ENCODE assay signal across 25 cellular contexts in genomic region chr16:11030990-11031510, GRCh38.
DNase-seq lines count a peak whose midpoint lies in the region; ATAC-seq and TF ChIP-seq lines count a peak whose summit lies in the region.
"Had no signal": no experiment of that assay in that cellular context is flagged by ENCODE, and none has a peak within 500 bp of the region (broad histone marks: within the 10 kb centered on the region; RNA-seq: fewer than 3 reads in every experiment).

No MANE protein-coding gene starts in this region.

- no peaks in the 10 kb centered on the region for H4K20me1 ChIP-seq in PC-3 (ENCODE audit: low read length)

- H3K36me3 ChIP-seq in PC-3 (ENCODE audit: low read depth, low read length): peaks cover 5% of the 10 kb centered on the region; the same call in 1 of the 2 replicates

- ATAC-seq in PC-3: no peak
- peak; percentile 51 to 66 for ATAC-seq in right cardiac atrium
- ATAC-seq in GM19351 (IDR thresholded peaks at IDR 0.05; ENCODE audit: unreplicated experiment): no peak
- ATAC-seq: HCT116 had no signal

- peak overlapping the region; percentile 18 for H3K27ac Mint-ChIP-seq in T-helper 2 cell treated with Interferon-gamma antibody and Interleukin-4, amounts not matched to agents 5 μg/mL and 100 μg/mL, for 36 hours

- H3K27me3 Mint-ChIP-seq in T-helper 2 cell treated with Interferon-gamma antibody and Interleukin-4, amounts not matched to agents 5 μg/mL and 100 μg/mL, for 36 hours (ENCODE audit: low read depth): no peaks in the 10 kb centered on the region
- H3K27me3 Mint-ChIP-seq: CD4-positive, alpha-beta memory T cell; IgD-negative memory B cell had no signal

- BruUV-seq in PC-3 (replicated peaks; lab: Mats Ljungman, UMichigan): no TSS peak

- peaks cover 41% of the 10 kb centered on the region for H3K4me1 Mint-ChIP-seq in T-helper 2 cell treated with Interferon-gamma antibody and Interleukin-4, amounts not matched to agents 5 μg/mL and 100 μg/mL, for 36 hours (ENCODE audit: low read depth)
- H3K4me1 Mint-ChIP-seq: IgD-negative memory B cell had no signal

- no peaks in the 10 kb centered on the region for H3F3A ChIP-seq in PC-3 (ENCODE audit: low read length, unreplicated experiment)

- no peak overlapping the region for H2AFZ ChIP-seq in PC-3 (ENCODE audit: low read length)

- H3K27ac ChIP-seq in PC-3 (ENCODE audit: low read length) (peak overlapping the region; percentile 55; the same call in 1 of the 2 replicates), right cardiac atrium (ENCODE audit: low read length) (no peak overlapping the region)
- H3K27ac ChIP-seq: 22Rv1; BLaER1 treated with 17β-estradiol and CSF1 and Interleukin-3, amounts not matched to agents 10 nM and 100 nM; Peyer's patch; SJSA1 had no signal

- WGBS in right cardiac atrium: 93% methylated on average over 7 of the region's 7 CpGs

- POLR2A ChIA-PET in PC-3 (lab: Charles Lee; ENCODE audit: unreplicated experiment): no interaction called here

- no peak overlapping the region for H3K9ac ChIP-seq in PC-3 (ENCODE audit: low read length)
- H3K9ac ChIP-seq: BLaER1 treated with 17β-estradiol and CSF1 and Interleukin-3, amounts not matched to agents 10 nM and 100 nM had no signal

- H3K4me1 ChIP-seq in PC-3 (ENCODE audit: insufficient read depth, low read length) (peaks cover 39% of the 10 kb centered on the region), right cardiac atrium (ENCODE audit: control insufficient read depth, insufficient read depth, low read length) (peaks cover 11% of the 10 kb centered on the region)
- H3K4me1 ChIP-seq: BLaER1 treated with 17β-estradiol and CSF1 and Interleukin-3, amounts not matched to agents 10 nM and 100 nM; Caco-2; Peyer's patch had no signal

- no peak for TF ChIP-seq CTCF in PC-3 (conservative IDR thresholded peaks at IDR 0.05; ENCODE audit: low read depth, low read length)
- no peak for TF ChIP-seq CTCF in fibroblast of villous mesenchyme (IDR thresholded peaks at IDR 0.05; ENCODE audit: insufficient read depth, low read depth, low read length)

- CTCF ChIA-PET in PC-3 (lab: Charles Lee): no interaction called here

- intact Hi-C loops in PC-3 (cut with micrococcal nuclease): no loop called here
- intact Hi-C loops in right cardiac atrium (cut with DNase I): no loop called here

- no peak overlapping the region for H3K4me3 Mint-ChIP-seq in T-helper 2 cell treated with Interferon-gamma antibody and Interleukin-4, amounts not matched to agents 5 μg/mL and 100 μg/mL, for 36 hours
- H3K4me3 Mint-ChIP-seq: CD4-positive, alpha-beta memory T cell; IgD-negative memory B cell had no signal

- H3K9me2 ChIP-seq in PC-3 (replicated peaks; ENCODE audit: low read length): no peaks in the 10 kb centered on the region

- H3K4me2 ChIP-seq in PC-3 (ENCODE audit: low read length): no peak overlapping the region
- H3K4me2 ChIP-seq: BLaER1 treated with 17β-estradiol and CSF1 and Interleukin-3, amounts not matched to agents 10 nM and 100 nM had no signal

- peaks cover 87% of the 10 kb centered on the region for H3K36me3 Mint-ChIP-seq in T-helper 2 cell treated with Interferon-gamma antibody and Interleukin-4, amounts not matched to agents 5 μg/mL and 100 μg/mL, for 36 hours (ENCODE audit: low read depth)

- peaks cover 35% of the 10 kb centered on the region for H3K9me3 Mint-ChIP-seq in T-helper 2 cell treated with Interferon-gamma antibody and Interleukin-4, amounts not matched to agents 5 μg/mL and 100 μg/mL, for 36 hours

- no peak for DNase-seq in T-helper 2 cell treated with Interferon-gamma antibody and Interleukin-4, amounts not matched to agents 5 μg/mL and 100 μg/mL, for 36 hours (ENCODE audit: low spot score)
- DNase-seq in T-helper 2 cell (no peak), PC-3 (no peak), fibroblast of villous mesenchyme (ENCODE audit: low read depth) (peak; percentile 74), right cardiac atrium (peak in 2 of 3 donors; percentile 68 to 71), NCI-H446 treated with DMSO at 0.1 percent for 48 hours (lab: John Stamatoyannopoulos, UW) (no peak)
- DNase-seq in activated CD4-positive, alpha-beta T cell treated with anti-CD3 and anti-CD28 coated beads for 4 hours: no peak
- DNase-seq: Caco-2; CD4-positive, alpha-beta memory T cell; DMS 273 treated with DMSO at 0.1 percent for 48 hours; DND-41; GOT3; NCI-H1105; NCI-H146; NCI-H2029 treated with DMSO at 0.1 percent for 48 hours; NCI-H226; NCI-H524 treated with DMSO at 0.1 percent for 48 hours; NCI-H82; Peyer's patch had no signal

- H3K27me3 ChIP-seq in PC-3 (ENCODE audit: low read length) (no peaks in the 10 kb centered on the region), right cardiac atrium (ENCODE audit: control insufficient read depth, insufficient read depth) (no peaks in the 10 kb centered on the region)
- H3K27me3 ChIP-seq: BLaER1 treated with 17β-estradiol and CSF1 and Interleukin-3, amounts not matched to agents 10 nM and 100 nM; Peyer's patch; SJSA1 had no signal

- H3K79me2 ChIP-seq in PC-3 (ENCODE audit: low read length): no peaks in the 10 kb centered on the region

- H3K9me3 ChIP-seq in PC-3 (ENCODE audit: low read length): no peaks in the 10 kb centered on the region
- H3K9me3 ChIP-seq in right cardiac atrium (ENCODE audit: control insufficient read depth, low read length): no peaks in the 10 kb centered on the region
- H3K9me3 ChIP-seq: Caco-2, Peyer's patch, SJSA1 had no signal

- H3K4me3 ChIP-seq in PC-3 (ENCODE audit: low read length): no peak overlapping the region
- no peak overlapping the region for H3K4me3 ChIP-seq in fibroblast of villous mesenchyme (ENCODE audit: low read depth, low read length)
- H3K4me3 ChIP-seq in right cardiac atrium (ENCODE audit: low read length): no peak overlapping the region
- H3K4me3 ChIP-seq: BLaER1 treated with 17β-estradiol and CSF1 and Interleukin-3, amounts not matched to agents 10 nM and 100 nM; Peyer's patch; SJSA1 had no signal

Comparison
In these comparisons a context has a peak if more than half of its experiments do, and no peak if none do; other contexts are left out.
1. DNase-seq: peak in fibroblast of villous mesenchyme (single experiment) and right cardiac atrium (2 of 3); none in T-helper 2 cell treated with Interferon-gamma antibody and Interleukin-4, amounts not matched to agents 5 μg/mL and 100 μg/mL, for 36 hours (single experiment), T-helper 2 cell (0 of 5), PC-3 (single experiment), NCI-H446 treated with DMSO at 0.1 percent for 48 hours (single experiment) and activated CD4-positive, alpha-beta T cell treated with anti-CD3 and anti-CD28 coated beads for 4 hours (0 of 2).
2. ATAC-seq: peak in right cardiac atrium (2 of 2); none in PC-3 (single experiment) and GM19351 (single experiment).